Comparison of ENCODE assay signal across 18 cellular contexts in the genomic region with DNA sequence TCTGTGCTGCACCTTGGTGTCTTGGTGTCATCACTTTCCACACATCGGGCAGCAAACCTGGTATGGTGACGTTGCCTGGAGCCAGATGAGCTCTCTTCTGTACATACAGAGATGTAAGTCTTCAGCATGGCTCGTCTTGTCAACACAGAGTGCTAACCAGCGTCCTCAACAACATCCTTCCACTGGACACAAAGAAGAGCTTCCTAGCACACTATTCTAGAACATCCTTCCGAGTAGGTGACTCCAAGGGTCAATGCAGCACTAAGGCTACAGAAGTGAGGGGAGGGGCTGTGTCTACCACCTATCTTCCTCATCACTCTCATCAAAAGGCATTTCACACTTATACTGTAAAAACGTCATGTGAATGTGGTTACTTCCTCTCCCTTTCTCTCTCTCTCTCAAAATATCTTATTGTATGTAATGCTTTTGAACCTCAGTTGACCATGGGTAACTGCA.
DNase-seq lines count a peak whose midpoint lies in the region; ATAC-seq and TF ChIP-seq lines count a peak whose summit lies in the region.
"Had no signal": no experiment of that assay in that cellular context is flagged by ENCODE, and none has a peak within 500 bp of the region (broad histone marks: within the 10 kb centered on the region; RNA-seq: fewer than 3 reads in every experiment).

No MANE protein-coding gene starts in this region.

- intact Hi-C loops in stomach (cut with DNase I; ENCODE audit: low total_unique reads): no loop called here

- CTCF ChIA-PET in WTC11 (lab: Charles Lee): interaction anchor here (1.5 kb wide), 1 partner anchor 550 kb away, joined by 4 read pairs; no protein-coding TSS in a partner anchor

- H3K9ac ChIP-seq in HUES64 (ENCODE audit: low read depth, low read length): no peak overlapping the region

- H3K9me3 Mint-ChIP-seq in WTC11: peaks cover 5% of the 10 kb centered on the region; the same call in 1 of the 2 replicates
- no peaks in the 10 kb centered on the region for H3K9me3 Mint-ChIP-seq in memory B cell

- peaks cover 20% of the 10 kb centered on the region for H3K4me1 ChIP-seq in HUES64 (ENCODE audit: insufficient read depth, low read length)
- peaks cover 0 to 10% (median 6%) of the 10 kb centered on the region in 4 donors for H3K4me1 ChIP-seq in stomach

- H3K36me3 ChIP-seq in HUES64 (ENCODE audit: insufficient read depth, low read length) (no peaks in the 10 kb centered on the region), stomach (no peaks in the 10 kb centered on the region)
- H3K36me3 ChIP-seq: SJSA1 had no signal

- H3K4me1 Mint-ChIP-seq in WTC11: peaks cover 30% of the 10 kb centered on the region
- H3K4me1 Mint-ChIP-seq in memory B cell: peaks cover 3% of the 10 kb centered on the region

- no peak for TF ChIP-seq EP300 in stomach (IDR thresholded peaks at IDR 0.05)

- H3K9me3 ChIP-seq in HUES64 (ENCODE audit: insufficient read depth, low read depth, low read length): no peaks in the 10 kb centered on the region
- H3K9me3 ChIP-seq in stomach: no peaks in the 10 kb centered on the region
- H3K9me3 ChIP-seq: SJSA1 had no signal

- 92% methylated on average over 5 of the region's 6 CpGs for WGBS in HUES64
- WGBS in stomach, 5 donors: 76 to 89% (median 86%) methylated on average over 6 of the region's 6 CpGs

- DNase-seq in CD1c-positive myeloid dendritic cell (ENCODE audit: extremely low spot score) (peak; percentile 10), WTC11 (ENCODE audit: low spot score) (no peak), memory B cell (ENCODE audit: low spot score in 2 of 2) (no peak), hepatic stellate cell (ENCODE audit: low spot score) (no peak), stomach (no peak), germinal center (ENCODE audit: low spot score) (no peak)
- DNase-seq: CD4-positive, CD25-positive, alpha-beta regulatory T cell; DMS79 treated with DMSO at 0.1 percent for 48 hours; MM.1S; NCI-H1417 treated with DMSO at 0.1 percent for 48 hours; NCI-H2029; NCI-H510A treated with DMSO at 0.1 percent for 48 hours; OCI-M1 had no signal

- POLR2A ChIA-PET in WTC11 (lab: Charles Lee): no interaction called here

- TF ChIP-seq CTCF in WTC11 (IDR thresholded peaks at IDR 0.05) (no peak), stomach (IDR thresholded peaks at IDR 0.05) (no peak)

- H3K27ac Mint-ChIP-seq in WTC11: peak overlapping the region; percentile 15
- no peak overlapping the region for H3K27ac Mint-ChIP-seq in memory B cell

- peak overlapping the region; percentile 71; the same call in 1 of the 2 replicates for H3K27ac ChIP-seq in HUES64 (ENCODE audit: low read depth, low read length)
- H3K27ac ChIP-seq in stomach: no peak overlapping the region
- H3K27ac ChIP-seq: RWPE1, SJSA1 had no signal

- ATAC-seq in WTC11 (no peak), memory B cell (ENCODE audit: low read depth) (peak; percentile 37), GM18502 (IDR thresholded peaks at IDR 0.05; ENCODE audit: poor library complexity, unreplicated experiment) (no peak)
- ATAC-seq: HepG2 had no signal

- H3K27me3 Mint-ChIP-seq in WTC11 (ENCODE audit: low read depth): no peaks in the 10 kb centered on the region; the same call in 1 of the 2 replicates
- no peaks in the 10 kb centered on the region for H3K27me3 Mint-ChIP-seq in memory B cell

- no peaks in the 10 kb centered on the region for H3K27me3 ChIP-seq in HUES64 (ENCODE audit: insufficient read depth, low read length)
- H3K27me3 ChIP-seq in stomach: no peaks in the 10 kb centered on the region
- H3K27me3 ChIP-seq: SJSA1 had no signal

- H3K36me3 Mint-ChIP-seq in WTC11 (no peaks in the 10 kb centered on the region), memory B cell (no peaks in the 10 kb centered on the region)
- H3K36me3 Mint-ChIP-seq: CD4-positive, CD25-positive, alpha-beta regulatory T cell had no signal

- H3K4me3 ChIP-seq in HUES64 (ENCODE audit: low read length): no peak overlapping the region
- H3K4me3 ChIP-seq in stomach: no peak overlapping the region
- H3K4me3 ChIP-seq: SJSA1 had no signal

- TF ChIP-seq POLR2A in stomach (IDR thresholded peaks at IDR 0.05): no peak

- H3K4me3 Mint-ChIP-seq in WTC11 (no peak overlapping the region), memory B cell (no peak overlapping the region)
- H3K4me3 Mint-ChIP-seq: CD4-positive, CD25-positive, alpha-beta regulatory T cell had no signal

TF ChIP-seq in WTC11, 78 proteins besides CTCF, POLR2A, EP300 and RAD21:
- TF ChIP-seq PRRX2 (CRISPR knock-in tag; IDR thresholded peaks at IDR 0.05) (no peak), NFE2L1 (CRISPR knock-in tag; IDR thresholded peaks at IDR 0.05) (no peak), MYBL2 (CRISPR knock-in tag; IDR thresholded peaks at IDR 0.05) (no peak), JAZF1 (CRISPR knock-in tag; IDR thresholded peaks at IDR 0.05) (no peak), ZNF232 (CRISPR knock-in tag; IDR thresholded peaks at IDR 0.05) (no peak), NFATC4 (CRISPR knock-in tag; IDR thresholded peaks at IDR 0.05) (no peak), GRHL2 (CRISPR knock-in tag; IDR thresholded peaks at IDR 0.05; ENCODE audit: insufficient replicate concordance, severe bottlenecking) (no peak), SOX15 (CRISPR knock-in tag; IDR thresholded peaks at IDR 0.05) (no peak), ZNF121 (CRISPR knock-in tag; IDR thresholded peaks at IDR 0.05) (no peak)
- TF ChIP-seq, protein P1, sequence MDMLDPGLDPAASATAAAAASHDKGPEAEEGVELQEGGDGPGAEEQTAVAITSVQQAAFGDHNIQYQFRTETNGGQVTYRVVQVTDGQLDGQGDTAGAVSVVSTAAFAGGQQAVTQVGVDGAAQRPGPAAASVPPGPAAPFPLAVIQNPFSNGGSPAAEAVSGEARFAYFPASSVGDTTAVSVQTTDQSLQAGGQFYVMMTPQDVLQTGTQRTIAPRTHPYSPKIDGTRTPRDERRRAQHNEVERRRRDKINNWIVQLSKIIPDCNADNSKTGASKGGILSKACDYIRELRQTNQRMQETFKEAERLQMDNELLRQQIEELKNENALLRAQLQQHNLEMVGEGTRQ (CRISPR knock-in tag; IDR thresholded peaks at IDR 0.05): no peak
- TF ChIP-seq, protein P2, sequence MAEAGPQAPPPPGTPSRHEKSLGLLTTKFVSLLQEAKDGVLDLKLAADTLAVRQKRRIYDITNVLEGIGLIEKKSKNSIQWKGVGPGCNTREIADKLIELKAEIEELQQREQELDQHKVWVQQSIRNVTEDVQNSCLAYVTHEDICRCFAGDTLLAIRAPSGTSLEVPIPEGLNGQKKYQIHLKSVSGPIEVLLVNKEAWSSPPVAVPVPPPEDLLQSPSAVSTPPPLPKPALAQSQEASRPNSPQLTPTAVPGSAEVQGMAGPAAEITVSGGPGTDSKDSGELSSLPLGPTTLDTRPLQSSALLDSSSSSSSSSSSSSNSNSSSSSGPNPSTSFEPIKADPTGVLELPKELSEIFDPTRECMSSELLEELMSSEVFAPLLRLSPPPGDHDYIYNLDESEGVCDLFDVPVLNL (CRISPR knock-in tag; IDR thresholded peaks at IDR 0.05; ENCODE audit: borderline replicate concordance, low read depth): no peak
- TF ChIP-seq, protein P3, sequence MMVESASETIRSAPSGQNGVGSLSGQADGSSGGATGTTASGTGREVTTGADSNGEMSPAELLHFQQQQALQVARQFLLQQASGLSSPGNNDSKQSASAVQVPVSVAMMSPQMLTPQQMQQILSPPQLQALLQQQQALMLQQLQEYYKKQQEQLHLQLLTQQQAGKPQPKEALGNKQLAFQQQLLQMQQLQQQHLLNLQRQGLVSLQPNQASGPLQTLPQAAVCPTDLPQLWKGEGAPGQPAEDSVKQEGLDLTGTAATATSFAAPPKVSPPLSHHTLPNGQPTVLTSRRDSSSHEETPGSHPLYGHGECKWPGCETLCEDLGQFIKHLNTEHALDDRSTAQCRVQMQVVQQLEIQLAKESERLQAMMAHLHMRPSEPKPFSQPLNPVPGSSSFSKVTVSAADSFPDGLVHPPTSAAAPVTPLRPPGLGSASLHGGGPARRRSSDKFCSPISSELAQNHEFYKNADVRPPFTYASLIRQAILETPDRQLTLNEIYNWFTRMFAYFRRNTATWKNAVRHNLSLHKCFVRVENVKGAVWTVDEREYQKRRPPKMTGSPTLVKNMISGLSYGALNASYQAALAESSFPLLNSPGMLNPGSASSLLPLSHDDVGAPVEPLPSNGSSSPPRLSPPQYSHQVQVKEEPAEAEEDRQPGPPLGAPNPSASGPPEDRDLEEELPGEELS (CRISPR knock-in tag; IDR thresholded peaks at IDR 0.05): no peak
- TF ChIP-seq, protein P4, sequence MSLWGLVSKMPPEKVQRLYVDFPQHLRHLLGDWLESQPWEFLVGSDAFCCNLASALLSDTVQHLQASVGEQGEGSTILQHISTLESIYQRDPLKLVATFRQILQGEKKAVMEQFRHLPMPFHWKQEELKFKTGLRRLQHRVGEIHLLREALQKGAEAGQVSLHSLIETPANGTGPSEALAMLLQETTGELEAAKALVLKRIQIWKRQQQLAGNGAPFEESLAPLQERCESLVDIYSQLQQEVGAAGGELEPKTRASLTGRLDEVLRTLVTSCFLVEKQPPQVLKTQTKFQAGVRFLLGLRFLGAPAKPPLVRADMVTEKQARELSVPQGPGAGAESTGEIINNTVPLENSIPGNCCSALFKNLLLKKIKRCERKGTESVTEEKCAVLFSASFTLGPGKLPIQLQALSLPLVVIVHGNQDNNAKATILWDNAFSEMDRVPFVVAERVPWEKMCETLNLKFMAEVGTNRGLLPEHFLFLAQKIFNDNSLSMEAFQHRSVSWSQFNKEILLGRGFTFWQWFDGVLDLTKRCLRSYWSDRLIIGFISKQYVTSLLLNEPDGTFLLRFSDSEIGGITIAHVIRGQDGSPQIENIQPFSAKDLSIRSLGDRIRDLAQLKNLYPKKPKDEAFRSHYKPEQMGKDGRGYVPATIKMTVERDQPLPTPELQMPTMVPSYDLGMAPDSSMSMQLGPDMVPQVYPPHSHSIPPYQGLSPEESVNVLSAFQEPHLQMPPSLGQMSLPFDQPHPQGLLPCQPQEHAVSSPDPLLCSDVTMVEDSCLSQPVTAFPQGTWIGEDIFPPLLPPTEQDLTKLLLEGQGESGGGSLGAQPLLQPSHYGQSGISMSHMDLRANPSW (CRISPR knock-in tag; conservative IDR thresholded peaks at IDR 0.05; ENCODE audit: low read depth): no peak
